ENCODE assay signal across 8 cellular contexts in genomic region chr2:131684631-131685315, GRCh38.
DNase-seq lines count a peak whose midpoint lies in the region; ATAC-seq, FAIRE-seq and TF ChIP-seq lines count a peak whose summit lies in the region.
"Not testable (repeated sequence)": the region's sequence is repeated elsewhere in the genome, so short reads cannot be mapped to it uniquely, and the experiment has no call there.

No MANE protein-coding gene starts in this region.

- H3K27me3 ChIP-seq in BJ (ENCODE audit: control insufficient read depth, insufficient read depth, low read length); bronchial epithelial cell (ENCODE audit: control insufficient read depth, insufficient read depth, low read length): not testable (repeated sequence)

- not testable (repeated sequence) for H3K36me3 ChIP-seq in BJ (ENCODE audit: control insufficient read depth, insufficient read depth, low read length); bronchial epithelial cell (ENCODE audit: control insufficient read depth, insufficient read depth, low read length)
- peaks cover 2 to 42% of the 10 kb centered on the region in 2 experiments for H3K36me3 ChIP-seq in HEK293 (ENCODE audit: control insufficient read depth in 2 of 2, insufficient read depth in 1 of 2, low read length in 2 of 2)

- H3K27me3 Mint-ChIP-seq in activated T-helper 17 cell treated with anti-CD3 and anti-CD28 coated beads, Interleukin-2, amount 50 U/mL, for 72 hours; natural killer cell treated with Interleukin-12 subunit alpha and Interleukin-12 subunit beta and Interleukin-15 and Interleukin-18, amount 100 ng/mL, for 72 hours: not testable (repeated sequence)
- H3K27me3 Mint-ChIP-seq in stimulated activated naive CD8-positive, alpha-beta T cell treated with anti-CD3 and anti-CD28 coated beads, Interleukin-15, amount 100 ng/mL, for 72 hours = peaks cover 11% of the 10 kb centered on the region

- FAIRE-seq in bronchial epithelial cell (lab: Jason Lieb, UNC) = not testable (repeated sequence)

- H3K36me3 Mint-ChIP-seq in activated T-helper 17 cell treated with anti-CD3 and anti-CD28 coated beads, Interleukin-2, amount 50 U/mL, for 72 hours (ENCODE audit: low read depth) = peaks cover 51% of the 10 kb centered on the region
- peaks cover 21% of the 10 kb centered on the region for H3K36me3 Mint-ChIP-seq in natural killer cell treated with Interleukin-12 subunit alpha and Interleukin-12 subunit beta and Interleukin-15 and Interleukin-18, amount 100 ng/mL, for 72 hours

- not testable (repeated sequence) for ATAC-seq in activated T-helper 17 cell treated with anti-CD3 and anti-CD28 coated beads, Interleukin-2, amount 50 U/mL, for 72 hours (replicated peaks); natural killer cell treated with Interleukin-12 subunit alpha and Interleukin-12 subunit beta and Interleukin-15 and Interleukin-18, amount 100 ng/mL, for 72 hours; stimulated activated naive CD8-positive, alpha-beta T cell treated with anti-CD3 and anti-CD28 coated beads, Interleukin-15, amount 100 ng/mL, for 72 hours

- H3K9me3 Mint-ChIP-seq in activated T-helper 17 cell treated with anti-CD3 and anti-CD28 coated beads, Interleukin-2, amount 50 U/mL, for 72 hours; natural killer cell treated with Interleukin-12 subunit alpha and Interleukin-12 subunit beta and Interleukin-15 and Interleukin-18, amount 100 ng/mL, for 72 hours; stimulated activated naive CD8-positive, alpha-beta T cell treated with anti-CD3 and anti-CD28 coated beads, Interleukin-15, amount 100 ng/mL, for 72 hours: not testable (repeated sequence)

- H3K9me3 ChIP-seq in HEK293 (ENCODE audit: control insufficient read depth, insufficient read depth, low read depth, low read length) = not testable (repeated sequence)

- CTCF ChIA-PET in BJ (lab: Yijun Ruan, JAX) = interaction anchor here (1.5 kb wide), 1 partner anchor 11 kb away, joined by 6 read pairs; no protein-coding TSS in a partner anchor
- CTCF ChIA-PET in HEK293 (lab: Yijun Ruan, JAX) = interaction anchor here (0.6 to 0.9 kb wide), 2 partner anchors 12 to 674 kb away, joined by 3 to 6 read pairs; no protein-coding TSS in a partner anchor

- H3K4me1 ChIP-seq in HEK293 (ENCODE audit: control insufficient read depth, insufficient read depth, low read length) = not testable (repeated sequence)

- H3K27ac ChIP-seq in HEK293 (ENCODE audit: extremely low read depth, low read depth, low read length) = not testable (repeated sequence)

- not testable (repeated sequence) for TF ChIP-seq CTCF in BJ (IDR thresholded peaks at IDR 0.05; ENCODE audit: insufficient read depth, low read depth, low read length); HEK293 (tag by site-specific recombination; IDR thresholded peaks at IDR 0.05); bronchial epithelial cell (IDR thresholded peaks at IDR 0.05; ENCODE audit: insufficient read depth, low read length, severe bottlenecking); fibroblast of the aortic adventitia (IDR thresholded peaks at IDR 0.05; ENCODE audit: insufficient read depth, low read length)

- POLR2A ChIA-PET in BJ (lab: Charles Lee); HEK293 (lab: Yijun Ruan, JAX): not testable (repeated sequence)

- H3K4me3 ChIP-seq in BJ (ENCODE audit: low read depth, low read length); bronchial epithelial cell (ENCODE audit: low read depth, low read length): not testable (repeated sequence)
- H3K4me3 ChIP-seq in HEK293 (ENCODE audit: low read depth, low read length) (peak overlapping the region; percentile 14), fibroblast of the aortic adventitia (ENCODE audit: low read depth, low read length) (peak overlapping the region; percentile 4)

- H3K27ac Mint-ChIP-seq in activated T-helper 17 cell treated with anti-CD3 and anti-CD28 coated beads, Interleukin-2, amount 50 U/mL, for 72 hours = peak overlapping the region; percentile 44
- H3K27ac Mint-ChIP-seq in natural killer cell treated with Interleukin-12 subunit alpha and Interleukin-12 subunit beta and Interleukin-15 and Interleukin-18, amount 100 ng/mL, for 72 hours; stimulated activated naive CD8-positive, alpha-beta T cell treated with anti-CD3 and anti-CD28 coated beads, Interleukin-15, amount 100 ng/mL, for 72 hours: not testable (repeated sequence)

- peak; percentile 51 for DNase-seq in BJ (ENCODE audit: low read depth)
- peak; percentile 61 for DNase-seq in RKO (ENCODE audit: low spot score)
- peak; percentile 42 for DNase-seq in bronchial epithelial cell (ENCODE audit: low read depth)
- DNase-seq in fibroblast of the aortic adventitia (ENCODE audit: low read depth) = peak; percentile 80
- DNase-seq in natural killer cell treated with Interleukin-12 subunit alpha and Interleukin-12 subunit beta and Interleukin-15 and Interleukin-18, amount 100 ng/mL, for 72 hours (ENCODE audit: low spot score); stimulated activated naive CD8-positive, alpha-beta T cell treated with anti-CD3 and anti-CD28 coated beads, Interleukin-15, amount 100 ng/mL, for 72 hours: not testable (repeated sequence)

- H3K4me3 Mint-ChIP-seq in activated T-helper 17 cell treated with anti-CD3 and anti-CD28 coated beads, Interleukin-2, amount 50 U/mL, for 72 hours = peak overlapping the region; percentile 85
- H3K4me3 Mint-ChIP-seq in natural killer cell treated with Interleukin-12 subunit alpha and Interleukin-12 subunit beta and Interleukin-15 and Interleukin-18, amount 100 ng/mL, for 72 hours = peak overlapping the region; percentile 78
- peak overlapping the region; percentile 35 to 83 for H3K4me3 Mint-ChIP-seq in stimulated activated naive CD8-positive, alpha-beta T cell treated with anti-CD3 and anti-CD28 coated beads, Interleukin-15, amount 100 ng/mL, for 72 hours

- peaks cover 22% of the 10 kb centered on the region for H3K4me1 Mint-ChIP-seq in activated T-helper 17 cell treated with anti-CD3 and anti-CD28 coated beads, Interleukin-2, amount 50 U/mL, for 72 hours
- H3K4me1 Mint-ChIP-seq in natural killer cell treated with Interleukin-12 subunit alpha and Interleukin-12 subunit beta and Interleukin-15 and Interleukin-18, amount 100 ng/mL, for 72 hours (ENCODE audit: low read depth in 2 of 2) = peaks cover 11 to 36% of the 10 kb centered on the region in 2 donors
- peaks cover 52% of the 10 kb centered on the region for H3K4me1 Mint-ChIP-seq in stimulated activated naive CD8-positive, alpha-beta T cell treated with anti-CD3 and anti-CD28 coated beads, Interleukin-15, amount 100 ng/mL, for 72 hours
